Comparison of ENCODE assay signal across 8 cellular contexts in genomic region chr16:85528528-85529387, GRCh38.
DNase-seq lines count a peak whose midpoint lies in the region; ATAC-seq and TF ChIP-seq lines count a peak whose summit lies in the region.

No MANE protein-coding gene starts in this region.

- no peaks in the 10 kb centered on the region for H3K27me3 ChIP-seq in right lobe of liver

- no peak for TF ChIP-seq POLR2A in right lobe of liver (IDR thresholded peaks at IDR 0.05)

- H3K4me1 Mint-ChIP-seq in HFFc6 (ENCODE audit: low read depth) = no peaks in the 10 kb centered on the region
- H3K4me1 Mint-ChIP-seq in activated naive CD4-positive, alpha-beta T cell treated with anti-CD3 and anti-CD28 coated beads, Interleukin-2, amount 10 ng/mL, durations not matched to agents 7 days and 5 days = no peaks in the 10 kb centered on the region

- DNase-seq in AG08396 (ENCODE audit: low spot score) (peak; percentile 50), HFFc6 (no peak), right lobe of liver (no peak), AG08395 (ENCODE audit: low spot score) (no peak), GDM1 (lab: John Stamatoyannopoulos, UW) (no peak), NCI-H1048 (lab: John Stamatoyannopoulos, UW) (no peak), HPDE6-E6E7 (ENCODE audit: extremely low spot score) (no peak)
- DNase-seq in activated naive CD4-positive, alpha-beta T cell treated with anti-CD3 and anti-CD28 coated beads, Interleukin-2, amount 10 ng/mL, durations not matched to agents 7 days and 5 days = peak; percentile 37

- ATAC-seq in right lobe of liver = no peak

- no peak overlapping the region for H3K27ac Mint-ChIP-seq in HFFc6
- H3K27ac Mint-ChIP-seq in activated naive CD4-positive, alpha-beta T cell treated with anti-CD3 and anti-CD28 coated beads, Interleukin-2, amount 10 ng/mL, durations not matched to agents 7 days and 5 days = no peak overlapping the region

- CTCF ChIA-PET in activated naive CD4-positive, alpha-beta T cell treated with anti-CD3 and anti-CD28 coated beads, Interleukin-2, amount 10 ng/mL, durations not matched to agents 7 days and 5 days (lab: Charles Lee) = interaction anchor here (0.8 to 2.8 kb wide), 9 partner anchors 10 to 88 kb away, joined by 3 to 12 read pairs (median 3); no protein-coding TSS in a partner anchor

- H3K36me3 ChIP-seq in right lobe of liver = no peaks in the 10 kb centered on the region

- no peak overlapping the region for H3K4me3 ChIP-seq in right lobe of liver

- no peaks in the 10 kb centered on the region for H3K36me3 Mint-ChIP-seq in HFFc6 (ENCODE audit: low read depth)
- H3K36me3 Mint-ChIP-seq in activated naive CD4-positive, alpha-beta T cell treated with anti-CD3 and anti-CD28 coated beads, Interleukin-2, amount 10 ng/mL, durations not matched to agents 7 days and 5 days = no peaks in the 10 kb centered on the region

- peaks cover 0 to 54% (median 21%) of the 10 kb centered on the region in 4 donors for H3K4me1 ChIP-seq in right lobe of liver

- WGBS in right lobe of liver (ENCODE audit: insufficient coverage, low coverage, low lambda C conversion rate, missing lambda C conversion rate) = 40% methylated on average over 13 of the region's 21 CpGs

- no peak overlapping the region for H3K27ac ChIP-seq in right lobe of liver

- H3K9me3 Mint-ChIP-seq in HFFc6 = no peaks in the 10 kb centered on the region
- no peaks in the 10 kb centered on the region for H3K9me3 Mint-ChIP-seq in activated naive CD4-positive, alpha-beta T cell treated with anti-CD3 and anti-CD28 coated beads, Interleukin-2, amount 10 ng/mL, durations not matched to agents 7 days and 5 days

- H3K4me3 Mint-ChIP-seq in HFFc6 = no peak overlapping the region
- no peak overlapping the region for H3K4me3 Mint-ChIP-seq in activated naive CD4-positive, alpha-beta T cell treated with anti-CD3 and anti-CD28 coated beads, Interleukin-2, amount 10 ng/mL, durations not matched to agents 7 days and 5 days

- H3K9me3 ChIP-seq in right lobe of liver = no peaks in the 10 kb centered on the region

- peak; percentile 71 for TF ChIP-seq CTCF in HFFc6 (IDR thresholded peaks at IDR 0.05)
- peak; percentile 23 to 54 (median 30) for TF ChIP-seq CTCF in right lobe of liver (IDR thresholded peaks at IDR 0.05)

- H3K27me3 Mint-ChIP-seq in HFFc6 (ENCODE audit: insufficient read depth) = peaks cover 6% of the 10 kb centered on the region
- no peaks in the 10 kb centered on the region for H3K27me3 Mint-ChIP-seq in activated naive CD4-positive, alpha-beta T cell treated with anti-CD3 and anti-CD28 coated beads, Interleukin-2, amount 10 ng/mL, durations not matched to agents 7 days and 5 days

- intact Hi-C loops in right lobe of liver (cut with DNase I) = no loop called here

Comparison
In these comparisons a context has a peak if more than half of its experiments do, and no peak if none do; other contexts are left out.
1. DNase-seq: peak in AG08396 (single experiment) and activated naive CD4-positive, alpha-beta T cell treated with anti-CD3 and anti-CD28 coated beads, Interleukin-2, amount 10 ng/mL, durations not matched to agents 7 days and 5 days (single experiment); none in HFFc6 (single experiment), right lobe of liver (0 of 3), AG08395 (single experiment), GDM1 (single experiment), NCI-H1048 (single experiment) and HPDE6-E6E7 (single experiment).